Comparison of ENCODE assay signal across 1 cellular context in genomic region chr6:36911946-36912555, GRCh38.
TF ChIP-seq lines count a peak whose summit lies in the region.

No MANE protein-coding gene starts in this region.

TF ChIP-seq in GM12878, 131 proteins besides CTCF, POLR2A, EP300 and RAD21:
- TF ChIP-seq BHLHE40 (IDR thresholded peaks at IDR 0.05; ENCODE audit: borderline replicate concordance in 1 of 2, low read depth in 2 of 2, low read length in 1 of 2) (no peak), HDAC2 (IDR thresholded peaks at IDR 0.05) (no peak), NR2C1 (IDR thresholded peaks at IDR 0.05) (no peak), ZNF384 (IDR thresholded peaks at IDR 0.05; ENCODE audit: borderline replicate concordance, low read depth, low read length) (no peak), SP1 (IDR thresholded peaks at IDR 0.05; ENCODE audit: low read depth, low read length) (no peak), SPI1 (IDR thresholded peaks at IDR 0.05; ENCODE audit: borderline replicate concordance, insufficient read depth, low read depth, low read length) (peak; percentile 73; the same call in 1 of the 2 replicates), PBX3 (IDR thresholded peaks at IDR 0.05; ENCODE audit: insufficient replicate concordance, low read depth, low read length) (no peak), CBX5 (IDR thresholded peaks at IDR 0.05; ENCODE audit: low read depth) (no peak), MEF2B (IDR thresholded peaks at IDR 0.05; ENCODE audit: partially characterized antibody, poor library complexity, severe bottlenecking) (no peak), ETV6 (conservative IDR thresholded peaks at IDR 0.05 in 1 of 2, IDR thresholded peaks at IDR 0.05 in 1 of 2; ENCODE audit: borderline replicate concordance in 1 of 2, low read depth in 1 of 2) (peak in 1 of 2 experiments; percentile 37; a peak in 1 of 4 replicates), RELA (IDR thresholded peaks at IDR 0.05; ENCODE audit: borderline replicate concordance, partially characterized antibody) (no peak)
TF ChIP-seq in GM12878: peak in this region for 2.
